In the genomic region with DNA sequence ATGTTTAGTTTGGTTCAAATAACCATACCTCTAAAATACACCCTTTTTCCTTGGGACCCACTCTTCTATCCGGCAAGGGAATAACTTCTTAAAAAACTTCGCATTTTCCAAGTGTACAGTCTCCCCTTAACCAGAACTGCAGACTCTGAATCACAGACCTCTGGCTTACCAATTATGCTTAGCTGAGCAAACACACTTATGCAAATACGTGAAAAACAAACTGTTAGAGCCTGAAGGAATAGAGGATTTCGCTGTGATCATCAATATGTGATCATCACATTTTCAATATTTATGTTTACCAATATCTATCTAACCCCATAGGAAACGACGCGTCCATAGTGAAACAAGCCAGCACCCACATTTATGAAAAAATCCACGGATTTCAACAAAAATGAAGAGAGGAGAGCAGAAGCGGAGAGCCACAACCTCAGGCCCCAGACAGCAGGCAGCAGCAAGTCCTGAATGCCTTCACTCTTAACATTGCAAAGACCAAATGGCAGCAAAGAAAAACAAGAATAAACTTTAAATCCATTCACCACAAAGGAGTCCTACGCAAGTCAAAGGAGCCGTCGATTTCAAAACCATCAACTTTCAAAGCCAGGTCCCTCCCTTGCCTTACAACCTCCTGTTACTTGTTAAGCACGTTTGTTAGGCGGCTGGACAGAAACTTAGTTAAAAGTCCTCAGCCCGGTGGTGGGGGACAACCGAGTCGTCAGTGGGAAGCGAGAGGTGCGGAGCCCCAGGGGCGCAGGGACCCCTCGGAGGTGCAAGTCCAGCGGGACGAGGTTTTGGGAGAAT, we compare ENCODE assay signal across 9 cellular contexts. TPM values are rescaled to one million over a fixed set of nuclear protein-coding genes. Genes with fewer than 3 reads are reported as not detected.
DNase-seq lines count a peak whose midpoint lies in the region; ATAC-seq and TF ChIP-seq lines count a peak whose summit lies in the region.
"Had no signal": no experiment of that assay in that cellular context is flagged by ENCODE, and none has a peak within 500 bp of the region (broad histone marks: within the 10 kb centered on the region; RNA-seq: fewer than 3 reads in every experiment).

No MANE protein-coding gene starts in this region.

- H3K4me1 ChIP-seq in ES-I3 (ENCODE audit: insufficient read depth, low read length) = 0 out of 2 replicates have a peak, but pooled peaks cover 6% of the 10 kb centered on the region
- H3K4me1 ChIP-seq in Peyer's patch = peaks cover 0 to 3% (median 0%) of the 10 kb centered on the region in 4 donors
- H3K4me1 ChIP-seq in neutrophil (ENCODE audit: control insufficient read depth in 1 of 2, insufficient read depth in 1 of 2, low read depth in 1 of 2, low read length in 1 of 2) = peaks cover 17 to 21% of the 10 kb centered on the region in 2 experiments

- no peak overlapping the region for H3K27ac Mint-ChIP-seq in activated naive CD4-positive, alpha-beta T cell treated with anti-CD3 and anti-CD28 coated beads for 36 hours
- H3K27ac Mint-ChIP-seq: memory B cell had no signal

- CTCF ChIA-PET in activated naive CD4-positive, alpha-beta T cell treated with anti-CD3 and anti-CD28 coated beads for 36 hours (lab: Charles Lee) = no interaction called here

- H3K27me3 Mint-ChIP-seq in activated naive CD4-positive, alpha-beta T cell treated with anti-CD3 and anti-CD28 coated beads for 36 hours (ENCODE audit: low read depth) = peaks cover 40% of the 10 kb centered on the region

- H3K9ac ChIP-seq in ES-I3 (ENCODE audit: low read depth, low read length) = peak overlapping the region; percentile 62

- H3K9me3 ChIP-seq in ES-I3 (ENCODE audit: control insufficient read depth, insufficient read depth, low read length) (no peaks in the 10 kb centered on the region), Peyer's patch (no peaks in the 10 kb centered on the region), neutrophil (no peaks in the 10 kb centered on the region)

- peaks cover 10% of the 10 kb centered on the region for H3K4me1 Mint-ChIP-seq in activated naive CD4-positive, alpha-beta T cell treated with anti-CD3 and anti-CD28 coated beads for 36 hours (ENCODE audit: low read depth)

- no peaks in the 10 kb centered on the region for H3K36me3 Mint-ChIP-seq in activated naive CD4-positive, alpha-beta T cell treated with anti-CD3 and anti-CD28 coated beads for 36 hours (ENCODE audit: low read depth)
- H3K36me3 Mint-ChIP-seq: memory B cell had no signal

- H3K27ac ChIP-seq in Peyer's patch (peak overlapping the region; percentile 74 to 92 (median 89)), neutrophil (no peak overlapping the region)

- no peak overlapping the region for H3K4me3 Mint-ChIP-seq in activated naive CD4-positive, alpha-beta T cell treated with anti-CD3 and anti-CD28 coated beads for 36 hours
- H3K4me3 Mint-ChIP-seq: memory B cell had no signal

- H3K36me3 ChIP-seq in ES-I3 (ENCODE audit: insufficient read depth, low read length) (no peaks in the 10 kb centered on the region), Peyer's patch (no peaks in the 10 kb centered on the region), neutrophil (no peaks in the 10 kb centered on the region)

- no peak for ATAC-seq in HG03432 (IDR thresholded peaks at IDR 0.05; ENCODE audit: unreplicated experiment)

- intact Hi-C loops in activated naive CD4-positive, alpha-beta T cell treated with anti-CD3 and anti-CD28 coated beads for 36 hours (cut with micrococcal nuclease) = loop anchor here (5.0 kb wide), 1 partner anchor 260 kb away; no protein-coding TSS in a partner anchor

- TF ChIP-seq POLR2A in Peyer's patch (IDR thresholded peaks at IDR 0.05) = no peak

- TF ChIP-seq CTCF in Peyer's patch (IDR thresholded peaks at IDR 0.05) (no peak), fibroblast of pulmonary artery (IDR thresholded peaks at IDR 0.05; ENCODE audit: low read length, missing control alignments) (no peak), neutrophil (IDR thresholded peaks at IDR 0.05) (no peak)

- DNase-seq in Peyer's patch (no peak), fibroblast of pulmonary artery (ENCODE audit: low read depth) (peak; percentile 55), foreskin melanocyte (no peak), NAMALWA (ENCODE audit: low spot score) (no peak)
- no peak for DNase-seq in activated naive CD4-positive, alpha-beta T cell treated with anti-CD3 and anti-CD28 coated beads for 36 hours

- no peaks in the 10 kb centered on the region for H3K9me3 Mint-ChIP-seq in activated naive CD4-positive, alpha-beta T cell treated with anti-CD3 and anti-CD28 coated beads for 36 hours
- H3K9me3 Mint-ChIP-seq: memory B cell had no signal

- H3K4me3 ChIP-seq in Peyer's patch (peak overlapping the region; percentile 40 to 94 (median 72)), fibroblast of pulmonary artery (replicated peaks; ENCODE audit: low read depth, low read length) (peak overlapping the region; percentile 87), neutrophil (ENCODE audit: low read depth in 1 of 2, low read length in 1 of 2) (peak overlapping the region; percentile 64 to 72)

- no peaks in the 10 kb centered on the region for H3K27me3 ChIP-seq in Peyer's patch
- H3K27me3 ChIP-seq in neutrophil = peaks cover 100% of the 10 kb centered on the region

RNA-seq across cellular contexts. Expression of a gene that starts 1.1 kb away (rescaled TPM):
- 10 to 100 TPM; 25.0 to 56.1 (median 31.9) TPM for total RNA-seq in Peyer's patch
- not detected for total RNA-seq in activated naive CD4-positive, alpha-beta T cell treated with anti-CD3 and anti-CD28 coated beads for 36 hours

Comparison
In these comparisons a context has a peak if more than half of its experiments do, and no peak if none do; other contexts are left out.
1. RNA of a gene that starts 1.1 kb away (total RNA-seq): 25.0 to 56.1 TPM in Peyer's patch; not detected in activated naive CD4-positive, alpha-beta T cell treated with anti-CD3 and anti-CD28 coated beads for 36 hours; every median in the first group is over 10 times any median in the second.
2. Peak in every context shown above with its lines, with median percentiles within 50 percentile points of each other: H3K4me3 ChIP-seq.